8 cellular contexts compared by ENCODE assay signal in genomic region chr10:91908358-91909177, GRCh38. TPM values are rescaled to one million over a fixed set of nuclear protein-coding genes. Genes with fewer than 3 reads are reported as not detected.
DNase-seq lines count a peak whose midpoint lies in the region; ATAC-seq and TF ChIP-seq lines count a peak whose summit lies in the region.

No MANE protein-coding gene starts in this region.

- H3K27me3 ChIP-seq in DND-41 (ENCODE audit: insufficient read depth, low read length, poor library complexity) (no peaks in the 10 kb centered on the region), PC-3 (ENCODE audit: low read length) (no peaks in the 10 kb centered on the region)

- H3K4me3 ChIP-seq in DND-41 (ENCODE audit: low read depth in 1 of 2, low read length in 2 of 2) (peak overlapping the region; percentile 64 to 67), PC-3 (ENCODE audit: low read length) (peak overlapping the region; percentile 90), fibroblast of pulmonary artery (replicated peaks; ENCODE audit: low read depth, low read length) (peak overlapping the region; percentile 65)

- BruUV-seq in PC-3 (replicated peaks; lab: Mats Ljungman, UMichigan): no TSS peak

- H3K4me2 ChIP-seq in DND-41 (ENCODE audit: insufficient read depth, low read length) (peak overlapping the region; percentile 94), PC-3 (ENCODE audit: low read length) (peak overlapping the region; percentile 98)

- H2AFZ ChIP-seq in DND-41 (ENCODE audit: low read depth, low read length): peak overlapping the region; percentile 96
- peak overlapping the region; percentile 98 for H2AFZ ChIP-seq in PC-3 (ENCODE audit: low read length)

- CTCF ChIA-PET in PC-3 (lab: Charles Lee): interaction anchor here (1.6 kb wide), 1 partner anchor 44 kb away, joined by 4 read pairs; no protein-coding TSS in a partner anchor

- peaks cover 24 to 27% of the 10 kb centered on the region in 2 donors for H3K4me1 Mint-ChIP-seq in natural killer cell treated with Interleukin-12 subunit alpha and Interleukin-12 subunit beta and Interleukin-15 and Interleukin-18, amount 100 ng/mL, for 72 hours (ENCODE audit: low read depth in 2 of 2)
- peaks cover 26% of the 10 kb centered on the region for H3K4me1 Mint-ChIP-seq in stimulated activated naive CD8-positive, alpha-beta T cell treated with anti-CD3 and anti-CD28 coated beads, Interleukin-15, Interleukin-2, amounts not matched to agents 100 ng/mL and 50 ng/mL, for 24 hours (ENCODE audit: low read depth)

- H3K27ac ChIP-seq in DND-41 (ENCODE audit: low read length): peak overlapping the region; percentile 70
- no peak overlapping the region for H3K27ac ChIP-seq in PC-3 (ENCODE audit: low read length)

- H3K9me3 ChIP-seq in DND-41 (ENCODE audit: insufficient read depth, low read length, severe bottlenecking) (no peaks in the 10 kb centered on the region), PC-3 (ENCODE audit: low read length) (no peaks in the 10 kb centered on the region)

- no peaks in the 10 kb centered on the region for H3K36me3 Mint-ChIP-seq in natural killer cell treated with Interleukin-12 subunit alpha and Interleukin-12 subunit beta and Interleukin-15 and Interleukin-18, amount 100 ng/mL, for 72 hours
- peaks cover 7% of the 10 kb centered on the region for H3K36me3 Mint-ChIP-seq in stimulated activated naive CD8-positive, alpha-beta T cell treated with anti-CD3 and anti-CD28 coated beads, Interleukin-15, Interleukin-2, amounts not matched to agents 100 ng/mL and 50 ng/mL, for 24 hours (ENCODE audit: low read depth)

- H3K9me2 ChIP-seq in PC-3 (replicated peaks; ENCODE audit: low read length): no peaks in the 10 kb centered on the region

- TF ChIP-seq CTCF in DND-41 (IDR thresholded peaks at IDR 0.05; ENCODE audit: borderline replicate concordance, extremely low read depth, low read length, poor library complexity, severe bottlenecking): peak; percentile 85
- TF ChIP-seq CTCF in PC-3 (conservative IDR thresholded peaks at IDR 0.05; ENCODE audit: low read depth, low read length): peak; percentile 54
- TF ChIP-seq CTCF in fibroblast of pulmonary artery (IDR thresholded peaks at IDR 0.05; ENCODE audit: low read length, missing control alignments): peak; percentile 45

- H4K20me1 ChIP-seq in DND-41 (ENCODE audit: insufficient read depth, low read length) (no peaks in the 10 kb centered on the region), PC-3 (ENCODE audit: low read length) (no peaks in the 10 kb centered on the region)

- H3K79me2 ChIP-seq in DND-41 (ENCODE audit: insufficient read depth, low read length) (peaks cover 8% of the 10 kb centered on the region), PC-3 (ENCODE audit: low read length) (0 out of 2 replicates have a peak, but pooled peaks cover 3% of the 10 kb centered on the region)

- peaks cover 2 to 5% of the 10 kb centered on the region in 2 donors for H3K27me3 Mint-ChIP-seq in natural killer cell treated with Interleukin-12 subunit alpha and Interleukin-12 subunit beta and Interleukin-15 and Interleukin-18, amount 100 ng/mL, for 72 hours
- peaks cover 6% of the 10 kb centered on the region for H3K27me3 Mint-ChIP-seq in stimulated activated naive CD8-positive, alpha-beta T cell treated with anti-CD3 and anti-CD28 coated beads, Interleukin-15, Interleukin-2, amounts not matched to agents 100 ng/mL and 50 ng/mL, for 24 hours

- ATAC-seq in DND-41 (ENCODE audit: insufficient read depth, low read depth) (peak; percentile 83), GM21526 (IDR thresholded peaks at IDR 0.05; ENCODE audit: low FRiP score, unreplicated experiment) (peak; percentile 93), PC-3 (peak; percentile 89)
- peak; percentile 91 to 94 for ATAC-seq in natural killer cell treated with Interleukin-12 subunit alpha and Interleukin-12 subunit beta and Interleukin-15 and Interleukin-18, amount 100 ng/mL, for 72 hours

- POLR2A ChIA-PET in PC-3 (lab: Charles Lee; ENCODE audit: unreplicated experiment): no interaction called here

- peak overlapping the region; percentile 83 for H3K9ac ChIP-seq in DND-41 (ENCODE audit: low read depth, low read length)
- H3K9ac ChIP-seq in PC-3 (ENCODE audit: low read length): peak overlapping the region; percentile 68

- intact Hi-C loops in PC-3 (cut with micrococcal nuclease): no loop called here

- peak overlapping the region; percentile 95 for H3K4me3 Mint-ChIP-seq in natural killer cell treated with Interleukin-12 subunit alpha and Interleukin-12 subunit beta and Interleukin-15 and Interleukin-18, amount 100 ng/mL, for 72 hours
- H3K4me3 Mint-ChIP-seq in stimulated activated naive CD8-positive, alpha-beta T cell treated with anti-CD3 and anti-CD28 coated beads, Interleukin-15, Interleukin-2, amounts not matched to agents 100 ng/mL and 50 ng/mL, for 24 hours: peak overlapping the region; percentile 89

- H3K4me1 ChIP-seq in DND-41 (ENCODE audit: insufficient read depth, low read length) (peaks cover 32% of the 10 kb centered on the region), PC-3 (ENCODE audit: insufficient read depth, low read length) (0 out of 2 replicates have a peak, but pooled peaks cover 16% of the 10 kb centered on the region)

- no peaks in the 10 kb centered on the region for H3F3A ChIP-seq in PC-3 (ENCODE audit: low read length, unreplicated experiment)

- no peaks in the 10 kb centered on the region for H3K9me3 Mint-ChIP-seq in natural killer cell treated with Interleukin-12 subunit alpha and Interleukin-12 subunit beta and Interleukin-15 and Interleukin-18, amount 100 ng/mL, for 72 hours
- no peaks in the 10 kb centered on the region for H3K9me3 Mint-ChIP-seq in stimulated activated naive CD8-positive, alpha-beta T cell treated with anti-CD3 and anti-CD28 coated beads, Interleukin-15, Interleukin-2, amounts not matched to agents 100 ng/mL and 50 ng/mL, for 24 hours

- DNase-seq in DND-41: peak; percentile 79
- DNase-seq in HuH-7 (ENCODE audit: low spot score): peak; percentile 81
- DNase-seq in PC-3: peak; percentile 83
- DNase-seq in activated T-helper 1 cell treated with Interleukin-2 at 50 U/mL for 16 hours (ENCODE audit: low read depth): peak; percentile 50
- peak; percentile 77 for DNase-seq in fibroblast of pulmonary artery (ENCODE audit: low read depth)
- DNase-seq in natural killer cell treated with Interleukin-12 subunit alpha and Interleukin-12 subunit beta and Interleukin-15 and Interleukin-18, amount 100 ng/mL, for 72 hours (ENCODE audit: low spot score): peak; percentile 84

- H3K27ac Mint-ChIP-seq in natural killer cell treated with Interleukin-12 subunit alpha and Interleukin-12 subunit beta and Interleukin-15 and Interleukin-18, amount 100 ng/mL, for 72 hours: peak overlapping the region; percentile 83 to 87
- peak overlapping the region; percentile 89 for H3K27ac Mint-ChIP-seq in stimulated activated naive CD8-positive, alpha-beta T cell treated with anti-CD3 and anti-CD28 coated beads, Interleukin-15, Interleukin-2, amounts not matched to agents 100 ng/mL and 50 ng/mL, for 24 hours

- H3K36me3 ChIP-seq in DND-41 (ENCODE audit: insufficient read depth, low read length) (peaks cover 10% of the 10 kb centered on the region; the same call in 1 of the 2 replicates), PC-3 (ENCODE audit: low read depth, low read length) (no peaks in the 10 kb centered on the region)

RNA-seq across cellular contexts. Expression of gene FGFBP3, which starts 0.7 kb away (rescaled TPM):
- 0.69 and 1.2 TPM in 2 replicates for total RNA-seq in PC-3 (2014; rRNA removed)
- 1 to 10 TPM in 1 of 2 donors, under 1 TPM in 1; 0.81 to 1.5 TPM for total RNA-seq in natural killer cell treated with Interleukin-12 subunit alpha and Interleukin-12 subunit beta and Interleukin-15 and Interleukin-18, amount 100 ng/mL, for 72 hours

RNA-seq across cellular contexts. Expression of gene BTAF1, which starts 15.0 kb away (rescaled TPM):
- total RNA-seq in PC-3 (2014; rRNA removed): 22.9 and 27.6 TPM in 2 replicates
- total RNA-seq in natural killer cell treated with Interleukin-12 subunit alpha and Interleukin-12 subunit beta and Interleukin-15 and Interleukin-18, amount 100 ng/mL, for 72 hours: 10 to 100 TPM; 57.2 to 74.0 TPM
